In genomic region chr3:54822206-54822605, GRCh38 we compare ENCODE assay signal across 9 cellular contexts.
DNase-seq lines count a peak whose midpoint lies in the region; ATAC-seq lines count a peak whose summit lies in the region.
"Had no signal": no experiment of that assay in that cellular context is flagged by ENCODE, and none has a peak within 500 bp of the region (broad histone marks: within the 10 kb centered on the region; RNA-seq: fewer than 3 reads in every experiment).

No MANE protein-coding gene starts in this region.

- DNase-seq in H4 (ENCODE audit: low spot score) (peak; percentile 33), globus pallidus (ENCODE audit: low spot score) (peak; percentile 66)
- DNase-seq in stimulated activated naive CD4-positive, alpha-beta T cell treated with Interleukin-2 at 50 U/mL for 16 hours (lab: John Stamatoyannopoulos, UW), result no peak
- DNase-seq: T1000 had no signal

- H3K27ac ChIP-seq in angular gyrus (ENCODE audit: low read depth, low read length), result peak overlapping the region; percentile 20
- peak overlapping the region in 11 of 21 experiments; percentile 18 to 78 (median 39) for H3K27ac ChIP-seq in skin epidermis

- no peak for ATAC-seq in GM21717 (IDR thresholded peaks at IDR 0.05; ENCODE audit: unreplicated experiment)
- ATAC-seq in GM21423 (IDR thresholded peaks at IDR 0.05; ENCODE audit: unreplicated experiment), result no peak
- ATAC-seq in HG03175 (IDR thresholded peaks at IDR 0.05; ENCODE audit: unreplicated experiment), result no peak

- H3K4me3 ChIP-seq in skin epidermis, result no peak overlapping the region
